In genomic region chr3:147977001-147977400, GRCh38 we compare ENCODE assay signal across 1 cellular context.
TF ChIP-seq lines count a peak whose summit lies in the region.

No MANE protein-coding gene starts in this region.

TF ChIP-seq in H1, 55 proteins besides CTCF, POLR2A, EP300 and RAD21 (continued from another document):
- TF ChIP-seq CHD7 (IDR thresholded peaks at IDR 0.05; ENCODE audit: insufficient replicate concordance, low read length) = no peak
- no peak for TF ChIP-seq ATF2 (IDR thresholded peaks at IDR 0.05; ENCODE audit: low read length)
- no peak for TF ChIP-seq MAX (IDR thresholded peaks at IDR 0.05)
- TF ChIP-seq KDM4A (IDR thresholded peaks at IDR 0.05; ENCODE audit: low read depth, low read length, severe bottlenecking) = no peak
- no peak for TF ChIP-seq HDAC6 (IDR thresholded peaks at IDR 0.05; ENCODE audit: low read depth, low read length)
- no peak for TF ChIP-seq EGR1 (IDR thresholded peaks at IDR 0.05; ENCODE audit: borderline replicate concordance, low read depth, low read length)
- no peak for TF ChIP-seq SAP30 (IDR thresholded peaks at IDR 0.05; ENCODE audit: insufficient read depth, insufficient replicate concordance, low read length)
- no peak for TF ChIP-seq BACH1 (IDR thresholded peaks at IDR 0.05; ENCODE audit: low read length)
- TF ChIP-seq CTBP2 (IDR thresholded peaks at IDR 0.05; ENCODE audit: borderline replicate concordance, insufficient read depth, insufficient read length, low read length) = no peak
- TF ChIP-seq RXRA (IDR thresholded peaks at IDR 0.05; ENCODE audit: insufficient read depth, low read depth, low read length) = no peak
